In the genomic region with DNA sequence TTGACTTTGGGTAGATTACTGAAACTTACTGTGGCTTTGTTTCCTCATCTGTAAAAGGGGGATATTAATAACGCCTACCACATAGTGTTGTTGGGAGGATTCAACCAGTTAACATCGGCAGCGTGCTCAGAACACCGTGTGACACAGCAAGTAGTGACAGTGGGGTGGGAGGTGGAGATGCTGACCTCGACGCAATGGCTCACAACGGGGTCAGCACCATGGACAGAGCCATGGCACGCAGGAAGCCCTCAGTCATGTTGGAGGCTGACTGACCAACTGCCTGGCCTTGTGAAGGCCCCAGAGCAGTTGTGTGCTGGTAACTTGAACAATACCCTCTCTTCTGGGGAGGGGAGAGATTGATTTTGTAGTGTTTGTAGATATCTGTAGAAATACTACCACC, we compare ENCODE assay signal across 10 cellular contexts.
DNase-seq lines count a peak whose midpoint lies in the region; ATAC-seq, FAIRE-seq and TF ChIP-seq lines count a peak whose summit lies in the region.
"Had no signal": no experiment of that assay in that cellular context is flagged by ENCODE, and none has a peak within 500 bp of the region (broad histone marks: within the 10 kb centered on the region; RNA-seq: fewer than 3 reads in every experiment).

No MANE protein-coding gene starts in this region.

- H3K36me3 Mint-ChIP-seq in T-helper 2 cell treated with Interferon-gamma antibody and Interleukin-4, amounts not matched to agents 5 μg/mL and 100 μg/mL, for 36 hours (ENCODE audit: low read depth), result no peaks in the 10 kb centered on the region
- no peaks in the 10 kb centered on the region for H3K36me3 Mint-ChIP-seq in stimulated activated memory B cell treated with anti-CD40 and anti-IgM and Interleukin-4, amounts not matched to agents 10 μg/mL and 1 μg/mL and 100 μg/mL, for 72 hours

- ATAC-seq in stimulated activated memory B cell treated with anti-CD40 and anti-IgM and Interleukin-4, amounts not matched to agents 10 μg/mL and 1 μg/mL and 100 μg/mL, for 72 hours, result no peak

- H3K27me3 Mint-ChIP-seq in T-helper 2 cell treated with Interferon-gamma antibody and Interleukin-4, amounts not matched to agents 5 μg/mL and 100 μg/mL, for 36 hours (ENCODE audit: low read depth), result no peaks in the 10 kb centered on the region
- H3K27me3 Mint-ChIP-seq in stimulated activated memory B cell treated with anti-CD40 and anti-IgM and Interleukin-4, amounts not matched to agents 10 μg/mL and 1 μg/mL and 100 μg/mL, for 72 hours, result peaks cover 30% of the 10 kb centered on the region

- no peak overlapping the region for H3K4me3 ChIP-seq in foreskin fibroblast (ENCODE audit: low read depth in 1 of 2, low read length in 2 of 2)

- H3K27ac Mint-ChIP-seq in T-helper 2 cell treated with Interferon-gamma antibody and Interleukin-4, amounts not matched to agents 5 μg/mL and 100 μg/mL, for 36 hours, result no peak overlapping the region
- no peak overlapping the region for H3K27ac Mint-ChIP-seq in stimulated activated memory B cell treated with anti-CD40 and anti-IgM and Interleukin-4, amounts not matched to agents 10 μg/mL and 1 μg/mL and 100 μg/mL, for 72 hours

- no peak for FAIRE-seq in urothelium cell line (lab: Jason Lieb, UNC)

- H3K9me3 Mint-ChIP-seq in T-helper 2 cell treated with Interferon-gamma antibody and Interleukin-4, amounts not matched to agents 5 μg/mL and 100 μg/mL, for 36 hours, result no peaks in the 10 kb centered on the region
- no peaks in the 10 kb centered on the region for H3K9me3 Mint-ChIP-seq in stimulated activated memory B cell treated with anti-CD40 and anti-IgM and Interleukin-4, amounts not matched to agents 10 μg/mL and 1 μg/mL and 100 μg/mL, for 72 hours

- no peak overlapping the region for H3K4me3 Mint-ChIP-seq in T-helper 2 cell treated with Interferon-gamma antibody and Interleukin-4, amounts not matched to agents 5 μg/mL and 100 μg/mL, for 36 hours
- H3K4me3 Mint-ChIP-seq in stimulated activated memory B cell treated with anti-CD40 and anti-IgM and Interleukin-4, amounts not matched to agents 10 μg/mL and 1 μg/mL and 100 μg/mL, for 72 hours, result no peak overlapping the region

- TF ChIP-seq CTCF in foreskin fibroblast (IDR thresholded peaks at IDR 0.05; ENCODE audit: low read depth, low read length), result no peak

- peak; percentile 4 to 14 (median 6) for DNase-seq in stimulated activated CD4-positive, alpha-beta T cell treated with anti-CD3 and anti-CD28 coated beads, Interleukin-12 subunit alpha, Interleukin-12 subunit beta, amount 100 ng/mL, for 48 hours (ENCODE audit: low read depth in 2 of 3, low spot score in 1 of 3)
- no peak for DNase-seq in stimulated activated CD4-positive, alpha-beta T cell treated with anti-CD3 and anti-CD28 coated beads, Interleukin-4, amount 100 ng/mL, for 24 hours
- peak; percentile 18 for DNase-seq in T-helper 2 cell treated with Interferon-gamma antibody and Interleukin-4, amounts not matched to agents 5 μg/mL and 100 μg/mL, for 36 hours (ENCODE audit: low spot score)
- DNase-seq in foreskin fibroblast (peak; percentile 5 to 38), urothelium cell line (ENCODE audit: low spot score) (peak; percentile 22), hippocampal formation (lab: John Stamatoyannopoulos, UW) (no peak), NCI-H1930 (lab: John Stamatoyannopoulos, UW) (no peak)
- DNase-seq: caudate nucleus, midbrain had no signal

- H3K4me1 Mint-ChIP-seq in T-helper 2 cell treated with Interferon-gamma antibody and Interleukin-4, amounts not matched to agents 5 μg/mL and 100 μg/mL, for 36 hours (ENCODE audit: low read depth), result no peaks in the 10 kb centered on the region
- H3K4me1 Mint-ChIP-seq in stimulated activated memory B cell treated with anti-CD40 and anti-IgM and Interleukin-4, amounts not matched to agents 10 μg/mL and 1 μg/mL and 100 μg/mL, for 72 hours, result no peaks in the 10 kb centered on the region

Comparison
In these comparisons a context has a peak if more than half of its experiments do, and no peak if none do; other contexts are left out.
1. DNase-seq: peak in stimulated activated CD4-positive, alpha-beta T cell treated with anti-CD3 and anti-CD28 coated beads, Interleukin-12 subunit alpha, Interleukin-12 subunit beta, amount 100 ng/mL, for 48 hours (3 of 3), T-helper 2 cell treated with Interferon-gamma antibody and Interleukin-4, amounts not matched to agents 5 μg/mL and 100 μg/mL, for 36 hours (single experiment), foreskin fibroblast (2 of 2) and urothelium cell line (single experiment); none in stimulated activated CD4-positive, alpha-beta T cell treated with anti-CD3 and anti-CD28 coated beads, Interleukin-4, amount 100 ng/mL, for 24 hours (single experiment), hippocampal formation (0 of 2) and NCI-H1930 (0 of 2).